ENCODE assay signal across 22 cellular contexts in the genomic region with DNA sequence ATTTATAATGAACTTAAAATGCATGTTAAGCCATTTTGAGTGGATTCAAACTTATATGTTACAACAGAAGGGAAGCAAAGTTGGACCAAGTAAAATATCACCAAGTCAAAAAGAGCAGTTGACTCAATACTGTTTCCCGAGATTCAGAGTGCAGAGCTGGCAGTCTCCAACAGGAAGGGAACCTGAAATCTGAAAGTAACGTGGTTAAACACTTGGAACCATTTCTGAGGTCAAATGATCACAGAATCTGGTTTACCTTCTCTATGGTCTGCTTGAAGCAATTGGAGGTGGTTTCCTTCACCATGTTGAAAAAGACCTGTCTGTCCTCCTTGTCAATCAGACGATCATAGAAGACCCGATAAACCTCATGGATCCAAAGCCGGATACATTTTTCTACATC.
DNase-seq lines count a peak whose midpoint lies in the region; TF ChIP-seq lines count a peak whose summit lies in the region.
"Had no signal": no experiment of that assay in that cellular context is flagged by ENCODE, and none has a peak within 500 bp of the region (broad histone marks: within the 10 kb centered on the region; RNA-seq: fewer than 3 reads in every experiment).

No MANE protein-coding gene starts in this region.

- H3K9me2 ChIP-seq in MM.1S (replicated peaks; ENCODE audit: insufficient read depth, low read length), result no peaks in the 10 kb centered on the region

- H3K27ac ChIP-seq in MM.1S (ENCODE audit: low read length), result no peak overlapping the region
- H3K27ac ChIP-seq: BLaER1 had no signal

- H2AFZ ChIP-seq in MM.1S (ENCODE audit: low read length), result no peak overlapping the region

- H3K4me3 ChIP-seq in MM.1S (ENCODE audit: low read length), result no peak overlapping the region
- H3K4me3 ChIP-seq: BLaER1 had no signal

- peak overlapping the region; percentile 30; the same call in 1 of the 2 replicates for H3K4me2 ChIP-seq in MM.1S (ENCODE audit: low read depth, low read length)
- H3K4me2 ChIP-seq: BLaER1 had no signal

- H3K36me3 Mint-ChIP-seq in type B pancreatic cell, result no peaks in the 10 kb centered on the region
- H3K36me3 Mint-ChIP-seq: CD14-positive monocyte; CD4-positive, alpha-beta memory T cell; CD4-positive, CD25-positive, alpha-beta regulatory T cell had no signal

- peaks cover 7% of the 10 kb centered on the region for H3K27me3 Mint-ChIP-seq in type B pancreatic cell

- DNase-seq in MM.1S (peak; percentile 53), RPMI8226 (peak; percentile 27), type B pancreatic cell (ENCODE audit: extremely low spot score, unreplicated experiment) (no peak)
- DNase-seq in activated T-cell treated with anti-CD3 and anti-CD28 coated beads, Interleukin-2, amount 50 U/mL, for 1 hour, result no peak
- no peak for DNase-seq in stimulated activated naive CD4-positive, alpha-beta T cell treated with Interleukin-2 at 50 U/mL for 16 hours (lab: John Stamatoyannopoulos, UW)
- DNase-seq: 8988T; ACHN; BE2C; C1 segment of cervical spinal cord; CD4-positive, alpha-beta memory T cell; CD4-positive, CD25-positive, alpha-beta regulatory T cell; CD8-positive, alpha-beta memory T cell; COR-L47; DMS 273 treated with DMSO at 0.1 percent for 48 hours; DMS153; DMS53; DMS79; DND-41; EL; GDM1 had no signal

- no peaks in the 10 kb centered on the region for H3K9me3 Mint-ChIP-seq in type B pancreatic cell
- H3K9me3 Mint-ChIP-seq: CD8-positive, alpha-beta memory T cell had no signal

- H3K36me3 ChIP-seq in MM.1S (replicated peaks; ENCODE audit: insufficient read depth, low read length), result no peaks in the 10 kb centered on the region
- H3K36me3 ChIP-seq: BE2C, BLaER1 had no signal

- no peaks in the 10 kb centered on the region for H3K4me1 Mint-ChIP-seq in type B pancreatic cell (ENCODE audit: unreplicated experiment)
- H3K4me1 Mint-ChIP-seq: CD14-positive monocyte; CD4-positive, alpha-beta memory T cell; CD4-positive, CD25-positive, alpha-beta regulatory T cell; CD8-positive, alpha-beta memory T cell had no signal

- H3F3A ChIP-seq in MM.1S (ENCODE audit: insufficient read depth, low read length), result no peaks in the 10 kb centered on the region; the same call in 1 of the 2 replicates

- H3K4me3 Mint-ChIP-seq in type B pancreatic cell, result no peak overlapping the region
- H3K4me3 Mint-ChIP-seq: CD14-positive monocyte; CD4-positive, alpha-beta memory T cell; CD4-positive, CD25-positive, alpha-beta regulatory T cell; CD8-positive, alpha-beta memory T cell had no signal

- H4K20me1 ChIP-seq in MM.1S (ENCODE audit: insufficient read depth, low read length), result no peaks in the 10 kb centered on the region
- H4K20me1 ChIP-seq: BLaER1 had no signal

- peaks cover 11% of the 10 kb centered on the region for H3K4me1 ChIP-seq in MM.1S (ENCODE audit: low read length)
- H3K4me1 ChIP-seq: BE2C had no signal

- TF ChIP-seq CTCF in MM.1S (IDR thresholded peaks at IDR 0.05; ENCODE audit: low read length) (no peak), type B pancreatic cell (conservative IDR thresholded peaks at IDR 0.05) (no peak)

- H3K27ac Mint-ChIP-seq in type B pancreatic cell, result no peak overlapping the region
- H3K27ac Mint-ChIP-seq: CD14-positive monocyte; CD4-positive, alpha-beta memory T cell; CD4-positive, CD25-positive, alpha-beta regulatory T cell; CD8-positive, alpha-beta memory T cell had no signal

- no peaks in the 10 kb centered on the region for H3K9me3 ChIP-seq in MM.1S (replicated peaks; ENCODE audit: insufficient read depth, low read length)
- H3K9me3 ChIP-seq: BE2C had no signal

- H3K9ac ChIP-seq in MM.1S (ENCODE audit: low read length), result no peak overlapping the region
- H3K9ac ChIP-seq: BLaER1 had no signal

- H3K79me2 ChIP-seq in MM.1S (ENCODE audit: low read length), result no peaks in the 10 kb centered on the region

- H3K27me3 ChIP-seq in MM.1S (replicated peaks; ENCODE audit: insufficient read depth, low read length), result no peaks in the 10 kb centered on the region
- H3K27me3 ChIP-seq: BE2C, BLaER1 had no signal

Comparison
In these comparisons a context has a peak if more than half of its experiments do, and no peak if none do; other contexts are left out.
1. DNase-seq: peak in MM.1S (single experiment) and RPMI8226 (single experiment); none in activated T-cell treated with anti-CD3 and anti-CD28 coated beads, Interleukin-2, amount 50 U/mL, for 1 hour (single experiment), stimulated activated naive CD4-positive, alpha-beta T cell treated with Interleukin-2 at 50 U/mL for 16 hours (single experiment) and type B pancreatic cell (single experiment).